Comparison of ENCODE assay signal across 25 cellular contexts in the genomic region with DNA sequence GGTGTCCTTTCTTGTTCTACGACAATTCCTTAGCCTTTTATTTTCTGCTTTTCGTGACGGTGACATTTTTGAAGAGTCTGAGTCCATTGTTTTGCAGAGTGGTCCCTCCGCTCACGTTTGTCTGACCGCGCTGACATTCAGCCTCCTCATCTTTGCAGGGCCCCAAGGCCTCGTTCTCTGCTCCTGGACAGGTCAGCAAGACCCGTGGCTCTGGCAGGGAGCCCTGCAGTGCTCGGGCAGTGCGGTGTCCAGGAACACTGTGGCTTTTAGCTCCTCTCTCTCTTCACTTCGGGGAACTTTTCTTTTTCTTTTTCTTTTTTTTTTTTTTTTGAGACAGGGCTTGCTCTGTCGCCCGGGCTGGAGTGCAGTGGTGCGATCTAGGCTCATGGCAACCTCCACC.
"Had no signal": no experiment of that assay in that cellular context is flagged by ENCODE, and none has a peak within 500 bp of the region (broad histone marks: within the 10 kb centered on the region; RNA-seq: fewer than 3 reads in every experiment).

No MANE protein-coding gene starts in this region.

- H3K4me3 ChIP-seq: adrenal gland, breast epithelium, esophagus muscularis mucosa, gastroesophageal sphincter, heart left ventricle, left lung, psoas muscle, skin epidermis, suprapubic skin, transverse colon had no signal

- H3K27me3 ChIP-seq: adrenal gland, suprapubic skin, transverse colon had no signal

- FAIRE-seq: astrocyte, endothelial cell of umbilical vein, kidney had no signal

- H3K9ac ChIP-seq: SK-N-SH had no signal

- H3K9me3 ChIP-seq: adrenal gland, psoas muscle, SK-N-SH, suprapubic skin, transverse colon had no signal

- H3K4me1 ChIP-seq: adrenal gland, breast epithelium, esophagus muscularis mucosa, gastroesophageal sphincter, heart left ventricle, left lung, psoas muscle, suprapubic skin, transverse colon had no signal

- H3K27ac Mint-ChIP-seq: activated CD8-positive, alpha-beta T cell treated with anti-CD3 and anti-CD28 coated beads for 36 hours; stimulated activated naive CD8-positive, alpha-beta T cell treated with anti-CD3 and anti-CD28 coated beads, Interleukin-15, amount 100 ng/mL, for 72 hours had no signal

- H3K27me3 Mint-ChIP-seq: activated CD8-positive, alpha-beta T cell treated with anti-CD3 and anti-CD28 coated beads for 36 hours had no signal

- DNase-seq: activated CD8-positive, alpha-beta T cell treated with anti-CD3 and anti-CD28 coated beads for 36 hours; activated naive CD4-positive, alpha-beta T cell treated with anti-CD3 and anti-CD28 coated beads, Interleukin-2, amount 50 U/mL, for 16 hours; adrenal gland; effector CD8-positive, alpha-beta T cell; kidney; mammary epithelial cell; psoas muscle; right cardiac atrium; SK-N-SH; stimulated activated CD4-positive, alpha-beta T cell treated with anti-CD3 and anti-CD28 coated beads, Interleukin-15, amount 100 ng/mL, for 24 hours; stimulated activated CD4-positive, alpha-beta T cell treated with anti-CD3 and anti-CD28 coated beads, Interleukin-2, amount 100 ng/mL, for 48 hours; stimulated activated naive CD8-positive, alpha-beta T cell treated with anti-CD3 and anti-CD28 coated beads, Interleukin-15, amount 100 ng/mL, for 72 hours; T-helper 9 cell; transverse colon had no signal

- ATAC-seq: activated CD4-positive, CD25-positive, alpha-beta regulatory T cell treated with anti-CD3 and anti-CD28 coated beads, Interleukin-2, amount 50 U/mL, for 24 hours; activated CD8-positive, alpha-beta T cell treated with anti-CD3 and anti-CD28 coated beads for 36 hours; gastroesophageal sphincter; heart left ventricle; left lung; psoas muscle; right cardiac atrium; stimulated activated naive CD8-positive, alpha-beta T cell treated with anti-CD3 and anti-CD28 coated beads, Interleukin-15, amount 100 ng/mL, for 72 hours had no signal

- H3K4me3 Mint-ChIP-seq: activated CD8-positive, alpha-beta T cell treated with anti-CD3 and anti-CD28 coated beads for 36 hours; neural crest cell had no signal

- H3K27ac ChIP-seq: adrenal gland, breast epithelium, esophagus muscularis mucosa, gastroesophageal sphincter, heart left ventricle, left lung, psoas muscle, skin epidermis, suprapubic skin, transverse colon had no signal

- H3K4me2 ChIP-seq: SK-N-SH had no signal
